ENCODE assay signal across 8 cellular contexts in genomic region chr12:52768479-52769200, GRCh38. TPM values are rescaled to one million over a fixed set of nuclear protein-coding genes. Genes with fewer than 3 reads are reported as not detected.
"Had no signal": no experiment of that assay in that cellular context is flagged by ENCODE, and none has a peak within 500 bp of the region (broad histone marks: within the 10 kb centered on the region; RNA-seq: fewer than 3 reads in every experiment).

No MANE protein-coding gene starts in this region.

- H3K9me3 Mint-ChIP-seq: GM23338, H9 had no signal

- H3K4me1 Mint-ChIP-seq: GM23338, H9, IgD-negative memory B cell had no signal

- DNase-seq: H9, HCEC 1CT, KBM-7 had no signal

- H3K36me3 Mint-ChIP-seq: IgD-negative memory B cell had no signal

- H3K4me3 Mint-ChIP-seq: GM23338, H9, IgD-negative memory B cell had no signal

- H3K4me3 ChIP-seq: GM23338 had no signal

- H3K4me2 ChIP-seq: GM23338 had no signal

- H2AFZ ChIP-seq: GM23338 had no signal

- H3K27ac Mint-ChIP-seq: GM23338, IgD-negative memory B cell had no signal

RNA-seq across cellular contexts. Expression of gene KRT76, which starts 8.5 kb away (rescaled TPM):
- total RNA-seq: GM23338, H1, H9, HepG2, HT1080 had no signal
- polyA plus RNA-seq: GM23338, H1, HepG2, IgD-negative memory B cell had no signal

RNA-seq across cellular contexts. Expression of gene KRT3, which starts 27.3 kb away (rescaled TPM):
- total RNA-seq: GM23338, H1, H9, HepG2 had no signal
- polyA plus RNA-seq: GM23338, H1, HepG2, IgD-negative memory B cell had no signal

RNA-seq across cellular contexts. Expression of gene KRT4, which starts 45.3 kb away (rescaled TPM):
- total RNA-seq: GM23338, H1, H9, HepG2, HT1080 had no signal
- polyA plus RNA-seq: GM23338, H1, HepG2, IgD-negative memory B cell had no signal
